In the genomic region with DNA sequence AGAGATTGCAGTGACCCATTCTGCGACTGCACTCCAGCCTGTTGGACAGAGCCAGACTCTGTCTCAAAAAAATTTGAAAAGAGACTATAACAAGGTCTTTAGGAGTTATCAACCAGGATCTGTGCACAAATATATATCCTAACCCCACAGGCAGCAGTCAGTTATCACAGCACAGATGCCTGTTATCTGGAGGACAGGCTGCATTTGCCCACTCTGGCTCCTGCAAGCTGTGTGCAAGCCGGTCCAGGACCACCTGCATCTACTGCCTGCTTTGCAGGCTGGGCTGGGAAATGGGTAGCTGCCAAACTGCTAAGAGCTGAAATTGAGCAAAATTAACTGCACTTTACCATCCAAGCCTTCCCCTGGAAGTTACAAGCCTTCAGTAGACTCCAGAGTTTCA, we compare ENCODE assay signal across 2 cellular contexts.
TF ChIP-seq lines count a peak whose summit lies in the region.

No MANE protein-coding gene starts in this region.

TF ChIP-seq in HepG2, 621 proteins besides CTCF, POLR2A, EP300 and RAD21 (continues in another document):
- TF ChIP-seq ZNF672 (CRISPR knock-in tag; IDR thresholded peaks at IDR 0.05) (no peak), NFRKB (IDR thresholded peaks at IDR 0.05) (no peak), ZNF207 (IDR thresholded peaks at IDR 0.05; ENCODE audit: borderline replicate concordance) (no peak), MYC (CRISPR knock-in tag; IDR thresholded peaks at IDR 0.05; ENCODE audit: borderline replicate concordance) (no peak), ZNF788 (CRISPR knock-in tag; IDR thresholded peaks at IDR 0.05; ENCODE audit: borderline replicate concordance) (no peak), ELF4 (CRISPR knock-in tag; IDR thresholded peaks at IDR 0.05; ENCODE audit: borderline replicate concordance) (no peak), GABPB1 (CRISPR knock-in tag; IDR thresholded peaks at IDR 0.05) (no peak), ZNF780A (CRISPR knock-in tag; IDR thresholded peaks at IDR 0.05) (no peak)
- TF ChIP-seq, protein P1, sequence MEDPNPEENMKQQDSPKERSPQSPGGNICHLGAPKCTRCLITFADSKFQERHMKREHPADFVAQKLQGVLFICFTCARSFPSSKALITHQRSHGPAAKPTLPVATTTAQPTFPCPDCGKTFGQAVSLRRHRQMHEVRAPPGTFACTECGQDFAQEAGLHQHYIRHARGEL (CRISPR knock-in tag; IDR thresholded peaks at IDR 0.05) = no peak
- TF ChIP-seq, protein P2, sequence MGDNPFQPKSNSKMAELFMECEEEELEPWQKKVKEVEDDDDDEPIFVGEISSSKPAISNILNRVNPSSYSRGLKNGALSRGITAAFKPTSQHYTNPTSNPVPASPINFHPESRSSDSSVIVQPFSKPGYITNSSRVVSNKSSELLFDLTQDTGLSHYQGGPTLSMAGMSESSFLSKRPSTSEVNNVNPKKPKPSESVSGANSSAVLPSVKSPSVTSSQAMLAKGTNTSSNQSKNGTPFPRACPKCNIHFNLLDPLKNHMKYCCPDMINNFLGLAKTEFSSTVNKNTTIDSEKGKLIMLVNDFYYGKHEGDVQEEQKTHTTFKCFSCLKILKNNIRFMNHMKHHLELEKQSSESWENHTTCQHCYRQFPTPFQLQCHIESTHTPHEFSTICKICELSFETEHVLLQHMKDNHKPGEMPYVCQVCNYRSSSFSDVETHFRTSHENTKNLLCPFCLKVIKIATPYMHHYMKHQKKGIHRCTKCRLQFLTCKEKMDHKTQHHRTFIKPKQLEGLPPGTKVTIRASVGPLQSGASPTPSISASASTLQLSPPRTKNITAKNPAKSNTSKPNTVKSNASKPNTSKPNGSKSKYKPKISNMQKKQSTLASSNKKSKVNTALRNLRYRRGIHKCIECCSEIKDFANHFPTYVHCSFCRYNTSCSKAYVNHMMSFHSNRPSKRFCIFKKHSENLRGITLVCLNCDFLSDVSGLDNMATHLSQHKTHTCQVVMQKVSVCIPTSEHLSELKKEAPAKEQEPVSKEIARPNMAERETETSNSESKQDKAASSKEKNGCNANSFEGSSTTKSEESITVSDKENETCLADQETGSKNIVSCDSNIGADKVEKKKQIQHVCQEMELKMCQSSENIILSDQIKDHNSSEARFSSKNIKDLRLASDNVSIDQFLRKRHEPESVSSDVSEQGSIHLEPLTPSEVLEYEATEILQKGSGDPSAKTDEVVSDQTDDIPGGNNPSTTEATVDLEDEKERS (CRISPR knock-in tag; IDR thresholded peaks at IDR 0.05) = no peak
- TF ChIP-seq, protein P3, sequence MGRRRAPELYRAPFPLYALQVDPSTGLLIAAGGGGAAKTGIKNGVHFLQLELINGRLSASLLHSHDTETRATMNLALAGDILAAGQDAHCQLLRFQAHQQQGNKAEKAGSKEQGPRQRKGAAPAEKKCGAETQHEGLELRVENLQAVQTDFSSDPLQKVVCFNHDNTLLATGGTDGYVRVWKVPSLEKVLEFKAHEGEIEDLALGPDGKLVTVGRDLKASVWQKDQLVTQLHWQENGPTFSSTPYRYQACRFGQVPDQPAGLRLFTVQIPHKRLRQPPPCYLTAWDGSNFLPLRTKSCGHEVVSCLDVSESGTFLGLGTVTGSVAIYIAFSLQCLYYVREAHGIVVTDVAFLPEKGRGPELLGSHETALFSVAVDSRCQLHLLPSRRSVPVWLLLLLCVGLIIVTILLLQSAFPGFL (CRISPR knock-in tag; IDR thresholded peaks at IDR 0.05) = no peak
- TF ChIP-seq, protein P4, sequence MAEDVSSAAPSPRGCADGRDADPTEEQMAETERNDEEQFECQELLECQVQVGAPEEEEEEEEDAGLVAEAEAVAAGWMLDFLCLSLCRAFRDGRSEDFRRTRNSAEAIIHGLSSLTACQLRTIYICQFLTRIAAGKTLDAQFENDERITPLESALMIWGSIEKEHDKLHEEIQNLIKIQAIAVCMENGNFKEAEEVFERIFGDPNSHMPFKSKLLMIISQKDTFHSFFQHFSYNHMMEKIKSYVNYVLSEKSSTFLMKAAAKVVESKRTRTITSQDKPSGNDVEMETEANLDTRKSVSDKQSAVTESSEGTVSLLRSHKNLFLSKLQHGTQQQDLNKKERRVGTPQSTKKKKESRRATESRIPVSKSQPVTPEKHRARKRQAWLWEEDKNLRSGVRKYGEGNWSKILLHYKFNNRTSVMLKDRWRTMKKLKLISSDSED (CRISPR knock-in tag; IDR thresholded peaks at IDR 0.05) = no peak

TF ChIP-seq in K562, 482 proteins besides CTCF, POLR2A, EP300 and RAD21:
- TF ChIP-seq ATF7 (IDR thresholded peaks at IDR 0.05) = no peak
- TF ChIP-seq ZNF668 (CRISPR knock-in tag; IDR thresholded peaks at IDR 0.05) = no peak
- no peak for TF ChIP-seq MECOM (CRISPR knock-in tag; IDR thresholded peaks at IDR 0.05)
- TF ChIP-seq, protein P5, sequence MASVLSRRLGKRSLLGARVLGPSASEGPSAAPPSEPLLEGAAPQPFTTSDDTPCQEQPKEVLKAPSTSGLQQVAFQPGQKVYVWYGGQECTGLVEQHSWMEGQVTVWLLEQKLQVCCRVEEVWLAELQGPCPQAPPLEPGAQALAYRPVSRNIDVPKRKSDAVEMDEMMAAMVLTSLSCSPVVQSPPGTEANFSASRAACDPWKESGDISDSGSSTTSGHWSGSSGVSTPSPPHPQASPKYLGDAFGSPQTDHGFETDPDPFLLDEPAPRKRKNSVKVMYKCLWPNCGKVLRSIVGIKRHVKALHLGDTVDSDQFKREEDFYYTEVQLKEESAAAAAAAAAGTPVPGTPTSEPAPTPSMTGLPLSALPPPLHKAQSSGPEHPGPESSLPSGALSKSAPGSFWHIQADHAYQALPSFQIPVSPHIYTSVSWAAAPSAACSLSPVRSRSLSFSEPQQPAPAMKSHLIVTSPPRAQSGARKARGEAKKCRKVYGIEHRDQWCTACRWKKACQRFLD (CRISPR knock-in tag; IDR thresholded peaks at IDR 0.05) = no peak
- TF ChIP-seq SMARCE1 (IDR thresholded peaks at IDR 0.05) = peak; percentile 50; the same call in 1 of the 2 replicates
- TF ChIP-seq, protein P6, sequence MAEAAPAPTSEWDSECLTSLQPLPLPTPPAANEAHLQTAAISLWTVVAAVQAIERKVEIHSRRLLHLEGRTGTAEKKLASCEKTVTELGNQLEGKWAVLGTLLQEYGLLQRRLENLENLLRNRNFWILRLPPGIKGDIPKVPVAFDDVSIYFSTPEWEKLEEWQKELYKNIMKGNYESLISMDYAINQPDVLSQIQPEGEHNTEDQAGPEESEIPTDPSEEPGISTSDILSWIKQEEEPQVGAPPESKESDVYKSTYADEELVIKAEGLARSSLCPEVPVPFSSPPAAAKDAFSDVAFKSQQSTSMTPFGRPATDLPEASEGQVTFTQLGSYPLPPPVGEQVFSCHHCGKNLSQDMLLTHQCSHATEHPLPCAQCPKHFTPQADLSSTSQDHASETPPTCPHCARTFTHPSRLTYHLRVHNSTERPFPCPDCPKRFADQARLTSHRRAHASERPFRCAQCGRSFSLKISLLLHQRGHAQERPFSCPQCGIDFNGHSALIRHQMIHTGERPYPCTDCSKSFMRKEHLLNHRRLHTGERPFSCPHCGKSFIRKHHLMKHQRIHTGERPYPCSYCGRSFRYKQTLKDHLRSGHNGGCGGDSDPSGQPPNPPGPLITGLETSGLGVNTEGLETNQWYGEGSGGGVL (CRISPR knock-in tag; IDR thresholded peaks at IDR 0.05) = no peak
- TF ChIP-seq ZC3H11A (IDR thresholded peaks at IDR 0.05; ENCODE audit: low read depth, low read length) = no peak
- TF ChIP-seq, protein P7, sequence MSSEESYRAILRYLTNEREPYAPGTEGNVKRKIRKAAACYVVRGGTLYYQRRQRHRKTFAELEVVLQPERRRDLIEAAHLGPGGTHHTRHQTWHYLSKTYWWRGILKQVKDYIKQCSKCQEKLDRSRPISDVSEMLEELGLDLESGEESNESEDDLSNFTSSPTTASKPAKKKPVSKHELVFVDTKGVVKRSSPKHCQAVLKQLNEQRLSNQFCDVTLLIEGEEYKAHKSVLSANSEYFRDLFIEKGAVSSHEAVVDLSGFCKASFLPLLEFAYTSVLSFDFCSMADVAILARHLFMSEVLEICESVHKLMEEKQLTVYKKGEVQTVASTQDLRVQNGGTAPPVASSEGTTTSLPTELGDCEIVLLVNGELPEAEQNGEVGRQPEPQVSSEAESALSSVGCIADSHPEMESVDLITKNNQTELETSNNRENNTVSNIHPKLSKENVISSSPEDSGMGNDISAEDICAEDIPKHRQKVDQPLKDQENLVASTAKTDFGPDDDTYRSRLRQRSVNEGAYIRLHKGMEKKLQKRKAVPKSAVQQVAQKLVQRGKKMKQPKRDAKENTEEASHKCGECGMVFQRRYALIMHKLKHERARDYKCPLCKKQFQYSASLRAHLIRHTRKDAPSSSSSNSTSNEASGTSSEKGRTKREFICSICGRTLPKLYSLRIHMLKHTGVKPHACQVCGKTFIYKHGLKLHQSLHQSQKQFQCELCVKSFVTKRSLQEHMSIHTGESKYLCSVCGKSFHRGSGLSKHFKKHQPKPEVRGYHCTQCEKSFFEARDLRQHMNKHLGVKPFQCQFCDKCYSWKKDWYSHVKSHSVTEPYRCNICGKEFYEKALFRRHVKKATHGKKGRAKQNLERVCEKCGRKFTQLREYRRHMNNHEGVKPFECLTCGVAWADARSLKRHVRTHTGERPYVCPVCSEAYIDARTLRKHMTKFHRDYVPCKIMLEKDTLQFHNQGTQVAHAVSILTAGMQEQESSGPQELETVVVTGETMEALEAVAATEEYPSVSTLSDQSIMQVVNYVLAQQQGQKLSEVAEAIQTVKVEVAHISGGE (CRISPR knock-in tag; IDR thresholded peaks at IDR 0.05) = 0 out of 6 replicates have a peak, but pooled peaks of 1 of the 3 experiments have one; percentile 27
- no peak for TF ChIP-seq CREB1 (IDR thresholded peaks at IDR 0.05)
- TF ChIP-seq CREB1 (CRISPR knock-in tag; IDR thresholded peaks at IDR 0.05) = no peak
- peak; percentile 89 for TF ChIP-seq CBFA2T3 (IDR thresholded peaks at IDR 0.05)
- TF ChIP-seq NFE2 (IDR thresholded peaks at IDR 0.05; ENCODE audit: low read depth) = no peak
- peak; percentile 41 for TF ChIP-seq NFIC (IDR thresholded peaks at IDR 0.05)
- peak; percentile 56; the same call in 1 of the 2 replicates for TF ChIP-seq SMARCA4 (IDR thresholded peaks at IDR 0.05)
- peak; percentile 78 for TF ChIP-seq DPF2 (IDR thresholded peaks at IDR 0.05)
- no peak for TF ChIP-seq LCOR (CRISPR knock-in tag; IDR thresholded peaks at IDR 0.05)
- no peak for TF ChIP-seq NR2F6 (CRISPR knock-in tag; IDR thresholded peaks at IDR 0.05)
- no peak for TF ChIP-seq MTF1 (CRISPR knock-in tag; IDR thresholded peaks at IDR 0.05; ENCODE audit: borderline replicate concordance)
- peak in 1 of 2 experiments; percentile 62; a peak in 1 of 4 replicates for TF ChIP-seq TRIM24 (IDR thresholded peaks at IDR 0.05)
- peak; percentile 81 for TF ChIP-seq KLF16 (IDR thresholded peaks at IDR 0.05)
- peak; percentile 82 for TF ChIP-seq TCF3 (CRISPR knock-in tag; IDR thresholded peaks at IDR 0.05)
- TF ChIP-seq ARID1B (IDR thresholded peaks at IDR 0.05) = peak; percentile 84
- TF ChIP-seq PML (IDR thresholded peaks at IDR 0.05; ENCODE audit: low read length) = peak; percentile 43; the same call in 1 of the 2 replicates
- TF ChIP-seq JUND (IDR thresholded peaks at IDR 0.05; ENCODE audit: borderline replicate concordance, low read depth, low read length) = peak; percentile 14; the same call in 1 of the 2 replicates
- TF ChIP-seq JUND (tag; IDR thresholded peaks at IDR 0.05; ENCODE audit: borderline replicate concordance, low read depth, low read length) = no peak
- 0 out of 2 replicates have a peak, but pooled peaks have one; percentile 37 for TF ChIP-seq GATA2 (CRISPR knock-in tag; IDR thresholded peaks at IDR 0.05)
- TF ChIP-seq FIP1L1 (IDR thresholded peaks at IDR 0.05; ENCODE audit: low read depth, low read length, poor library complexity, severe bottlenecking) = no peak
- 0 out of 2 replicates have a peak, but pooled peaks have one; percentile 17 for TF ChIP-seq MBD2 (IDR thresholded peaks at IDR 0.05; ENCODE audit: borderline replicate concordance, low read depth)
- peak; percentile 85 for TF ChIP-seq CBFA2T2 (conservative IDR thresholded peaks at IDR 0.05)
- no peak for TF ChIP-seq ZC3H4 (CRISPR knock-in tag; IDR thresholded peaks at IDR 0.05; ENCODE audit: borderline replicate concordance)
- no peak for TF ChIP-seq KDM4B (IDR thresholded peaks at IDR 0.05; ENCODE audit: borderline replicate concordance in 2 of 2, low read depth in 1 of 2)
- peak; percentile 68 for TF ChIP-seq SMAD4 (CRISPR knock-in tag; conservative IDR thresholded peaks at IDR 0.05)
- no peak for TF ChIP-seq HNRNPK (IDR thresholded peaks at IDR 0.05; ENCODE audit: low read depth, low read length, poor library complexity, severe bottlenecking)
- TF ChIP-seq NCOR1 (IDR thresholded peaks at IDR 0.05) = peak; percentile 59
- TF ChIP-seq STAT5A (IDR thresholded peaks at IDR 0.05; ENCODE audit: borderline replicate concordance, low read length) = peak; percentile 59; the same call in 1 of the 2 replicates
- no peak for TF ChIP-seq KDM1A (IDR thresholded peaks at IDR 0.05)
- TF ChIP-seq TEAD4 (IDR thresholded peaks at IDR 0.05; ENCODE audit: low read length) = peak; percentile 87
- no peak for TF ChIP-seq TEAD4 (CRISPR knock-in tag; IDR thresholded peaks at IDR 0.05; ENCODE audit: borderline replicate concordance)
- TF ChIP-seq SP1 (CRISPR knock-in tag; IDR thresholded peaks at IDR 0.05) = no peak
- TF ChIP-seq SRSF3 (IDR thresholded peaks at IDR 0.05; ENCODE audit: insufficient read depth, low read length) = no peak
- peak; percentile 61 for TF ChIP-seq SOX6 (IDR thresholded peaks at IDR 0.05)
- peak; percentile 51; the same call in 1 of the 2 replicates for TF ChIP-seq POLR2AphosphoS5 (IDR thresholded peaks at IDR 0.05; ENCODE audit: control insufficient read depth, insufficient read depth, low read depth, low read length)
- peak; percentile 84 for TF ChIP-seq TAL1 (IDR thresholded peaks at IDR 0.05)
- TF ChIP-seq, protein P8, sequence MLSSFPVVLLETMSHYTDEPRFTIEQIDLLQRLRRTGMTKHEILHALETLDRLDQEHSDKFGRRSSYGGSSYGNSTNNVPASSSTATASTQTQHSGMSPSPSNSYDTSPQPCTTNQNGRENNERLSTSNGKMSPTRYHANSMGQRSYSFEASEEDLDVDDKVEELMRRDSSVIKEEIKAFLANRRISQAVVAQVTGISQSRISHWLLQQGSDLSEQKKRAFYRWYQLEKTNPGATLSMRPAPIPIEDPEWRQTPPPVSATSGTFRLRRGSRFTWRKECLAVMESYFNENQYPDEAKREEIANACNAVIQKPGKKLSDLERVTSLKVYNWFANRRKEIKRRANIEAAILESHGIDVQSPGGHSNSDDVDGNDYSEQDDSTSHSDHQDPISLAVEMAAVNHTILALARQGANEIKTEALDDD (IDR thresholded peaks at IDR 0.05) = 0 out of 2 replicates have a peak, but pooled peaks have one; percentile 24
- TF ChIP-seq TBL1XR1 (IDR thresholded peaks at IDR 0.05; ENCODE audit: low read length in 2 of 2) = no peak
- no peak for TF ChIP-seq NFATC3 (IDR thresholded peaks at IDR 0.05)
- peak; percentile 13; the same call in 1 of the 2 replicates for TF ChIP-seq CTBP1 (IDR thresholded peaks at IDR 0.05; ENCODE audit: borderline replicate concordance)
- peak; percentile 52; the same call in 1 of the 2 replicates for TF ChIP-seq FOXM1 (IDR thresholded peaks at IDR 0.05; ENCODE audit: low read depth)
- no peak for TF ChIP-seq FOXM1 (CRISPR knock-in tag; IDR thresholded peaks at IDR 0.05; ENCODE audit: low read depth)
